Comparison of ENCODE assay signal across 18 cellular contexts in the genomic region with DNA sequence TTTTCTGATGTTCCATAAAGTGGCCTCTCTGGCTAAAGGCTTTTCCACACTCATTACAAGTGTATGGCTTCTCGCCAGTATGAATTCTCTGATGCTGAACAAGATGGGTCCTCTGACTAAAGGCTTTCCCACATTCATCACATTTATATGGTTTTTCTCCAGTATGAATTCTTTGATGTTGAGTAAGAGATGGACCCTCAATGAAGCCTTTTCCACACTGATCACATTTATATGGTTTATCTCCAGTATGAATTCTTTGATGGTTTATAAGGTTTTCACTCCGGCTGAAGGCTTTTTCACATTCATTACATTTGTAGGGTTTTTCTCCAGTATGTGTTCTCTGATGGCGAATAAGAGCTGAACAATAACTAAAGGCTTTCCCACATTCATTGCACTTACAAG. TPM values are rescaled to one million over a fixed set of nuclear protein-coding genes. Genes with fewer than 3 reads are reported as not detected.
A peak's percentile ranks its signal among the peaks of the same experiment; 100 is the strongest.
DNase-seq lines count a peak whose midpoint lies in the region; ATAC-seq, FAIRE-seq and TF ChIP-seq lines count a peak whose summit lies in the region.
"Had no signal": no experiment of that assay in that cellular context is flagged by ENCODE, and none has a peak within 500 bp of the region (broad histone marks: within the 10 kb centered on the region; RNA-seq: fewer than 3 reads in every experiment).

No MANE protein-coding gene starts in this region.

- H4K5ac ChIP-seq in IMR-90 (ENCODE audit: low read depth, low read length): no peak overlapping the region

- H3K4ac ChIP-seq in IMR-90 (ENCODE audit: low read depth, low read length): no peak overlapping the region

- no peak for TF ChIP-seq RAD21 in IMR-90 (IDR thresholded peaks at IDR 0.05; ENCODE audit: low read length)
- TF ChIP-seq RAD21 in K562 (CRISPR knock-in tag; conservative IDR thresholded peaks at IDR 0.05 in 1 of 2, IDR thresholded peaks at IDR 0.05 in 1 of 2): peak in 1 of 2 experiments; percentile 6; a peak in 1 of 4 replicates

- no peak overlapping the region for H4K8ac ChIP-seq in IMR-90 (ENCODE audit: low read depth in 2 of 2, low read length in 2 of 2)

- H2AK5ac ChIP-seq in IMR-90 (ENCODE audit: low read depth, low read length): no peak overlapping the region

- no peak overlapping the region for H3K27ac Mint-ChIP-seq in CD8-positive, alpha-beta memory T cell
- H3K27ac Mint-ChIP-seq: activated naive CD8-positive, alpha-beta T cell treated with anti-CD3 and anti-CD28 coated beads for 36 hours; T-helper 2 cell treated with Interferon-gamma antibody and Interleukin-4, amounts not matched to agents 5 μg/mL and 100 μg/mL, for 36 hours had no signal

- H3K36me3 Mint-ChIP-seq in CD8-positive, alpha-beta memory T cell: peaks cover 65 to 91% (median 89%) of the 10 kb centered on the region in 3 donors

- no peak overlapping the region for H3K14ac ChIP-seq in IMR-90 (replicated peaks; ENCODE audit: low read depth, low read length)

- H3K4me1 Mint-ChIP-seq in CD8-positive, alpha-beta memory T cell: peaks cover 0 to 2% (median 0%) of the 10 kb centered on the region in 3 donors
- H3K4me1 Mint-ChIP-seq: activated naive CD8-positive, alpha-beta T cell treated with anti-CD3 and anti-CD28 coated beads for 36 hours had no signal

- H2BK15ac ChIP-seq in IMR-90 (ENCODE audit: low read depth, low read length): no peak overlapping the region

- no peak for TF ChIP-seq POLR2A in IMR-90 (IDR thresholded peaks at IDR 0.05; ENCODE audit: low read depth, low read length)
- no peak for TF ChIP-seq POLR2A in K562 (conservative IDR thresholded peaks at IDR 0.05)

- H3K27ac ChIP-seq in CD8-positive, alpha-beta memory T cell (ENCODE audit: low read depth, low read length): no peak overlapping the region
- H3K27ac ChIP-seq in IMR-90 (ENCODE audit: insufficient read depth, low read length) (no peak overlapping the region), K562 (ENCODE audit: extremely low read depth, low read depth, low read length) (no peak overlapping the region)
- H3K27ac ChIP-seq: epithelial cell of prostate, parathyroid adenoma, spleen had no signal

- peaks cover 82% of the 10 kb centered on the region for H3K9me3 ChIP-seq in CD8-positive, alpha-beta memory T cell (ENCODE audit: low read length)
- peaks cover 65% of the 10 kb centered on the region for H3K9me3 ChIP-seq in IMR-90 (ENCODE audit: control insufficient read depth, insufficient read depth, low read length)
- H3K9me3 ChIP-seq in K562 (replicated peaks; ENCODE audit: control insufficient read depth, insufficient read depth, low read depth, low read length): peaks cover 62% of the 10 kb centered on the region

- in situ Hi-C loops in IMR-90 (cut with MboI; ENCODE audit: low sequenced_read_pairs): no loop called here
- in situ Hi-C loops in K562 (cut with MboI): no loop called here

- TF ChIP-seq CTCF in IMR-90 (conservative IDR thresholded peaks at IDR 0.05; ENCODE audit: low read depth, low read length) (no peak), K562 (IDR thresholded peaks at IDR 0.05 in 2 of 3, conservative IDR thresholded peaks at IDR 0.05 in 1 of 3; ENCODE audit: insufficient read depth in 2 of 3, low read depth in 1 of 3, low read length in 3 of 3) (no peak)

- intact Hi-C loops in IMR-90 (cut with micrococcal nuclease): no loop called here
- intact Hi-C loops in K562 (cut with micrococcal nuclease): no loop called here
- intact Hi-C loops in left cardiac atrium (cut with DNase I): no loop called here

- dilution Hi-C loops in IMR-90 (cut with HindIII; ENCODE audit: low sequenced_read_pairs, unreplicated experiment): no loop called here

- H3K9me3 Mint-ChIP-seq in CD8-positive, alpha-beta memory T cell: peaks cover 84 to 98% (median 96%) of the 10 kb centered on the region in 5 donors

- POLR2A ChIA-PET in CD8-positive, alpha-beta memory T cell (lab: Charles Lee): no interaction called here
- POLR2A ChIA-PET in IMR-90 (lab: Charles Lee; ENCODE audit: unreplicated experiment): no interaction called here
- POLR2A ChIA-PET in K562 (lab: Yijun Ruan, JAX): no interaction called here

- H2AK9ac ChIP-seq in IMR-90 (replicated peaks; ENCODE audit: low read depth, low read length, poor library complexity): no peak overlapping the region

- H3K79me1 ChIP-seq in IMR-90 (ENCODE audit: low read depth in 1 of 2, low read length in 2 of 2): no peaks in the 10 kb centered on the region; a peak in 1 of 4 replicates

- H3K23ac ChIP-seq in IMR-90 (ENCODE audit: low read depth, low read length): no peak overlapping the region

- no peak overlapping the region for H3K4me2 ChIP-seq in IMR-90 (ENCODE audit: low read depth, low read length)
- no peak overlapping the region for H3K4me2 ChIP-seq in K562 (ENCODE audit: insufficient read depth, low read length)

- H3K56ac ChIP-seq in IMR-90 (ENCODE audit: extremely low read depth, insufficient read depth, low read length): no peak overlapping the region

- CTCF ChIA-PET in CD8-positive, alpha-beta memory T cell (lab: Charles Lee): no interaction called here
- CTCF ChIA-PET in IMR-90 (lab: Yijun Ruan, JAX) (no interaction called here), K562 (lab: Yijun Ruan, JAX; ENCODE audit: low intra/inter-chr PET ratio) (no interaction called here)

- H3K4me3 Mint-ChIP-seq in CD8-positive, alpha-beta memory T cell: no peak overlapping the region
- H3K4me3 Mint-ChIP-seq: activated naive CD8-positive, alpha-beta T cell treated with anti-CD3 and anti-CD28 coated beads for 36 hours; T-helper 2 cell treated with Interferon-gamma antibody and Interleukin-4, amounts not matched to agents 5 μg/mL and 100 μg/mL, for 36 hours had no signal

- no peak overlapping the region for H4K91ac ChIP-seq in IMR-90 (ENCODE audit: insufficient read depth, low read depth, low read length)

- no peak for DNase-seq in CD8-positive, alpha-beta memory T cell
- peak; percentile 5 for DNase-seq in IMR-90
- no peak for DNase-seq in K562 (ENCODE audit: extremely low read depth in 1 of 4, low spot score in 3 of 4)
- DNase-seq in kidney tubule cell (ENCODE audit: low spot score): peak; percentile 4
- no peak for DNase-seq in activated effector memory CD4-positive, alpha-beta T cell treated with anti-CD3 and anti-CD28 coated beads, Interleukin-2, amount 50 U/mL, for 16 hours
- no peak for DNase-seq in left cardiac atrium
- no peak for DNase-seq in RKO (ENCODE audit: low spot score)
- DNase-seq: activated naive CD8-positive, alpha-beta T cell treated with anti-CD3 and anti-CD28 coated beads for 36 hours; activated T-cell treated with anti-CD3 and anti-CD28 coated beads for 4 hours; SIG-M5; spleen; stimulated activated naive CD8-positive, alpha-beta T cell treated with anti-CD3 and anti-CD28 coated beads, Interleukin-15, Interleukin-2, amounts not matched to agents 100 U/mL and 50 U/mL, for 24 hours had no signal

- H4K20me1 ChIP-seq in IMR-90 (ENCODE audit: insufficient read depth, low read length): no peaks in the 10 kb centered on the region
- no peaks in the 10 kb centered on the region for H4K20me1 ChIP-seq in K562 (replicated peaks; ENCODE audit: control insufficient read depth, insufficient read depth, low read length)

- no peak overlapping the region for H3K9ac ChIP-seq in IMR-90 (ENCODE audit: low read depth, low read length)
- no peak overlapping the region for H3K9ac ChIP-seq in K562 (ENCODE audit: insufficient read depth in 1 of 2, low read depth in 2 of 2, low read length in 2 of 2)
- H3K9ac ChIP-seq: parathyroid adenoma had no signal

- FAIRE-seq in K562 (lab: Jason Lieb, UNC): no peak
- FAIRE-seq: GM12892, urothelium cell line had no signal

- no peak for ATAC-seq in IMR-90 (ENCODE audit: low read depth)
- ATAC-seq in K562: no peak; the same call in 1 of the 3 replicates
- ATAC-seq in GM18867 (IDR thresholded peaks at IDR 0.05; ENCODE audit: unreplicated experiment): no peak
- no peak for ATAC-seq in left cardiac atrium
- ATAC-seq: stimulated activated naive CD8-positive, alpha-beta T cell treated with anti-CD3 and anti-CD28 coated beads, Interleukin-15, Interleukin-2, amounts not matched to agents 100 U/mL and 50 U/mL, for 24 hours had no signal

- H3K36me3 ChIP-seq in CD8-positive, alpha-beta memory T cell (ENCODE audit: insufficient read depth, low read length): peaks cover 61% of the 10 kb centered on the region
- peaks cover 50% of the 10 kb centered on the region for H3K36me3 ChIP-seq in IMR-90 (ENCODE audit: control insufficient read depth, insufficient read depth, low read length)
- peaks cover 75% of the 10 kb centered on the region for H3K36me3 ChIP-seq in K562 (ENCODE audit: control insufficient read depth, insufficient read depth, low read length)

- no TSS peak for BruUV-seq in IMR-90 (replicated peaks; lab: Mats Ljungman, UMichigan)
- TSS peak; percentile 5 for BruUV-seq in K562 (replicated peaks; lab: Mats Ljungman, UMichigan)

- no peak overlapping the region for H3K18ac ChIP-seq in IMR-90 (ENCODE audit: low read depth, low read length)

- no peak for TF ChIP-seq EP300 in K562 (IDR thresholded peaks at IDR 0.05; ENCODE audit: low read length)

- no peak overlapping the region for H2AFZ ChIP-seq in IMR-90 (replicated peaks; ENCODE audit: low read length, poor library complexity)
- H2AFZ ChIP-seq in K562 (ENCODE audit: low read depth, low read length): no peak overlapping the region
- H2AFZ ChIP-seq: parathyroid adenoma had no signal

- no peaks in the 10 kb centered on the region for H3K4me1 ChIP-seq in CD8-positive, alpha-beta memory T cell (ENCODE audit: insufficient read depth, low read length)
- no peaks in the 10 kb centered on the region for H3K4me1 ChIP-seq in IMR-90 (ENCODE audit: control insufficient read depth, insufficient read depth, low read length)
- H3K4me1 ChIP-seq in K562 (replicated peaks in 1 of 2; ENCODE audit: control insufficient read depth in 2 of 2, insufficient read depth in 2 of 2, low read length in 2 of 2): no peaks in the 10 kb centered on the region
- H3K4me1 ChIP-seq: parathyroid adenoma, spleen had no signal

- H3K27me3 Mint-ChIP-seq in CD8-positive, alpha-beta memory T cell: no peaks in the 10 kb centered on the region
- H3K27me3 Mint-ChIP-seq: activated naive CD8-positive, alpha-beta T cell treated with anti-CD3 and anti-CD28 coated beads for 36 hours had no signal

- no peaks in the 10 kb centered on the region for H3K27me3 ChIP-seq in CD8-positive, alpha-beta memory T cell (ENCODE audit: insufficient read depth, low read length, poor library complexity, severe bottlenecking)
- H3K27me3 ChIP-seq in IMR-90 (ENCODE audit: control insufficient read depth, insufficient read depth, low read length): no peaks in the 10 kb centered on the region
- no peaks in the 10 kb centered on the region for H3K27me3 ChIP-seq in K562 (ENCODE audit: control insufficient read depth in 2 of 2, insufficient read depth in 2 of 2, low read length in 2 of 2)
- H3K27me3 ChIP-seq: spleen had no signal

- no peak overlapping the region for H2BK20ac ChIP-seq in IMR-90 (ENCODE audit: low read depth, low read length)

- no CpG with 5 or more reads among the region's 3 CpGs for WGBS in IMR-90 (ENCODE audit: extremely low coverage in 2 of 2, insufficient read length in 1 of 2), 2 experiments
- WGBS in K562 (ENCODE audit: insufficient coverage, low coverage, missing lambda C conversion rate): 88% methylated on average over 3 of the region's 3 CpGs

- H3K79me2 ChIP-seq in K562 (ENCODE audit: control insufficient read depth, insufficient read depth, low read length): no peaks in the 10 kb centered on the region
- H3K79me2 ChIP-seq: parathyroid adenoma had no signal

- peak overlapping the region; percentile 4 for H3K4me3 ChIP-seq in CD8-positive, alpha-beta memory T cell (ENCODE audit: low read length)
- no peak overlapping the region for H3K4me3 ChIP-seq in IMR-90 (ENCODE audit: insufficient read depth, low read depth, low read length)
- no peak overlapping the region for H3K4me3 ChIP-seq in K562

- H2BK5ac ChIP-seq in IMR-90 (ENCODE audit: low read depth, low read length, poor library complexity, severe bottlenecking): no peak overlapping the region

- H3K9me1 ChIP-seq in IMR-90 (ENCODE audit: insufficient read depth, low read length) (no peaks in the 10 kb centered on the region), K562 (ENCODE audit: control insufficient read depth, insufficient read depth, low read length) (no peaks in the 10 kb centered on the region)

- no peak overlapping the region for H2BK120ac ChIP-seq in IMR-90 (ENCODE audit: low read depth, low read length)

RNA-seq across cellular contexts. Expression of gene ZNF184, which starts 20.4 kb away (rescaled TPM):
- total RNA-seq in CD8-positive, alpha-beta memory T cell: 10 to 100 TPM in 1 of 2 experiments, 1 to 10 TPM in 1; 9.7 to 10.0 TPM
- polyA plus RNA-seq in CD8-positive, alpha-beta memory T cell: 10.8 TPM
- total RNA-seq in IMR-90 (2012; rRNA removed): 8.1 and 10.6 TPM in 2 replicates
- polyA plus RNA-seq in IMR-90 (2012; rRNA removed): 2.0 and 2.8 TPM in 2 replicates
- 0.26 and 0.49 TPM in 2 replicates for polyA plus RNA-seq in IMR-90 (2012; cell fraction: cytosol; rRNA removed)
- polyA plus RNA-seq in IMR-90 (2012; cell fraction: nucleus; rRNA removed; ENCODE audit: low replicate concordance): 0.17 and 3.2 TPM in 2 replicates
- 6.7 and 29.3 TPM in 2 replicates for total RNA-seq in K562 (2011; cell fraction: chromatin; rRNA removed; ENCODE audit: low replicate concordance)
- total RNA-seq in K562 (2011; cell fraction: nucleolus; rRNA removed): 3.5 and 7.0 TPM in 2 replicates
- 6.2 and 9.2 TPM in 2 replicates for total RNA-seq in K562 (2011; cell fraction: nucleoplasm; rRNA removed)
- total RNA-seq in K562 (2014; rRNA removed): 10.2 and 11.2 TPM in 2 replicates
- 21.6 and 25.5 TPM in 2 replicates for total RNA-seq in K562 (2014; rRNA removed; fragmentation: Illumina TruSeq; extraction: Trizol)
- total RNA-seq in K562 (2015; rRNA removed; fragmentation: Illumina TruSeq; extraction: Trizol): 22.1 and 22.2 TPM in 2 replicates
- 10.7 and 11.0 TPM in 2 replicates for total RNA-seq in K562 (2021)
- polyA plus RNA-seq in K562 (2011; rRNA removed): 11.6 and 13.8 TPM in 2 replicates
- polyA plus RNA-seq in K562 (2011; cell fraction: cytosol; rRNA removed): 1.7 and 4.6 TPM in 2 replicates
- polyA plus RNA-seq in K562 (2011; cell fraction: nucleus; rRNA removed): 4.5 and 9.0 TPM in 2 replicates
- 7.6 and 9.3 TPM in 2 replicates for polyA plus RNA-seq in K562 (2012)
- 12.8 and 16.2 TPM in 2 replicates for polyA plus RNA-seq in K562 (2014; fragmentation: Illumina TruSeq; extraction: Trizol)
- 10 to 100 TPM in 1 of 2 experiments, 1 to 10 TPM in 1; 7.6 to 12.8 TPM for polyA plus RNA-seq in K562 (2014; fragmentation: Nextera tagmentation; extraction: Ambion mirVana)
- 7.7 and 9.0 TPM in 2 replicates for polyA plus RNA-seq in K562 (2014; rRNA removed)
- polyA minus RNA-seq in K562 (2011; rRNA and poly(A)+ RNA removed): 18.5 and 30.8 TPM in 2 replicates
- polyA minus RNA-seq in K562 (2011; cell fraction: cytosol; rRNA and poly(A)+ RNA removed): 7.3 and 7.5 TPM in 2 replicates
- 6.5 and 12.1 TPM in 2 replicates for polyA minus RNA-seq in K562 (2011; cell fraction: nucleus; rRNA and poly(A)+ RNA removed)
- total RNA-seq in left cardiac atrium: 1 to 10 TPM; 3.5 to 4.3 TPM

Comparison
In these comparisons a context has a peak if more than half of its experiments do, and no peak if none do; other contexts are left out.
1. DNase-seq: peak in IMR-90 (single experiment) and kidney tubule cell (single experiment); none in CD8-positive, alpha-beta memory T cell (0 of 5), K562 (0 of 4), activated effector memory CD4-positive, alpha-beta T cell treated with anti-CD3 and anti-CD28 coated beads, Interleukin-2, amount 50 U/mL, for 16 hours (single experiment), left cardiac atrium (single experiment) and RKO (single experiment).